ENCODE assay signal across 18 cellular contexts in the genomic region with DNA sequence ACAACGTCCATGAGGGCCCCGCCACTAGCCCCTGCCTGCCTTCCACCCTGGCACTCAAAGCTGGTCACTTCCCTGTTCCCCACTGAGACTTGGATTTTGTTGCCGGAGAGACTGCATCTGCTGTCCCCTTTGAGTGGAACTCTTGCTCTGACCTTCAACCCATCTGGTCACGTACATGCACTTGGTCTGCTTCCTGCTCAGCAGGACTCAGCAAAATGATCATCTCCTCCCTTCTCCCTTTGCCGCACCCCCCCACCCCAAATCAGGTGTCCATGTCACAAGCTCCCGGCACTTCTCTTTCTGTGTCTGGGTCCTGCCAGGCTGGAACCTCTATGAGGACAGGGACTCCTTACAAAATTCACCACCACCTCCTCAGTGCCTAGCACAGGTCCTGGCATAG.
DNase-seq lines count a peak whose midpoint lies in the region; ATAC-seq, FAIRE-seq and TF ChIP-seq lines count a peak whose summit lies in the region.
"Had no signal": no experiment of that assay in that cellular context is flagged by ENCODE, and none has a peak within 500 bp of the region (broad histone marks: within the 10 kb centered on the region; RNA-seq: fewer than 3 reads in every experiment).

No MANE protein-coding gene starts in this region.

- TF ChIP-seq CTCF in right lobe of liver (IDR thresholded peaks at IDR 0.05) (no peak), HepG2 (CRISPR knock-in tag; IDR thresholded peaks at IDR 0.05) (no peak), neural progenitor cell (IDR thresholded peaks at IDR 0.05) (no peak)

- H3K9me3 ChIP-seq in right lobe of liver (no peaks in the 10 kb centered on the region), HepG2 (ENCODE audit: low read length) (no peaks in the 10 kb centered on the region), neural progenitor cell (ENCODE audit: low read depth) (no peaks in the 10 kb centered on the region)
- H3K9me3 ChIP-seq: sigmoid colon had no signal

- H3K27me3 ChIP-seq in right lobe of liver: no peaks in the 10 kb centered on the region
- H3K27me3 ChIP-seq in HepG2 (ENCODE audit: control insufficient read depth in 1 of 2, insufficient read depth in 2 of 2, low read length in 2 of 2): peaks cover 0 to 12% of the 10 kb centered on the region in 2 experiments; a peak in 1 of 5 replicates
- no peaks in the 10 kb centered on the region for H3K27me3 ChIP-seq in neural progenitor cell
- H3K27me3 ChIP-seq: hepatocyte, sigmoid colon had no signal

- H3K36me3 Mint-ChIP-seq in activated T-helper 1 cell treated with anti-CD3 and anti-CD28 coated beads, Interleukin-12 subunit alpha, Interleukin-12 subunit beta, Interleukin-2, Interleukin-4 antibody, amounts not matched to agents 30 ng/mL and 10 ng/mL and 1 ng/mL, durations not matched to agents 14 hours and 24 hours and 36 hours (ENCODE audit: low read depth): peaks cover 41% of the 10 kb centered on the region
- H3K36me3 Mint-ChIP-seq in neural progenitor cell: peaks cover 10% of the 10 kb centered on the region
- H3K36me3 Mint-ChIP-seq in activated CD4-positive, alpha-beta T cell treated with anti-CD3 and anti-CD28 coated beads for 36 hours (ENCODE audit: low read depth): peaks cover 11% of the 10 kb centered on the region

- TF ChIP-seq EP300 in HepG2 (IDR thresholded peaks at IDR 0.05; ENCODE audit: low read depth in 2 of 2, low read length in 2 of 2) (no peak), HepG2 (CRISPR knock-in tag; IDR thresholded peaks at IDR 0.05; ENCODE audit: borderline replicate concordance) (no peak)

- POLR2A ChIA-PET in HepG2 (lab: Yijun Ruan, JAX): no interaction called here
- POLR2A ChIA-PET in activated CD4-positive, alpha-beta T cell treated with anti-CD3 and anti-CD28 coated beads for 36 hours (lab: Charles Lee): no interaction called here

- in situ Hi-C loops in HepG2 (cut with HindIII; ENCODE audit: extremely low pct_ligation_motif_present, low pct_unique_long_range_greater_than_20kb): no loop called here

- TF ChIP-seq POLR2A in right lobe of liver (IDR thresholded peaks at IDR 0.05): no peak
- no peak for TF ChIP-seq POLR2A in HepG2 (IDR thresholded peaks at IDR 0.05; ENCODE audit: insufficient read depth in 1 of 2, low read depth in 2 of 2, low read length in 2 of 2)

- DNase-seq in right lobe of liver (no peak), HepG2 (ENCODE audit: low spot score) (no peak), left lobe of liver (ENCODE audit: low spot score) (no peak), KG1 (lab: John Stamatoyannopoulos, UW) (no peak), neural progenitor cell (ENCODE audit: low spot score) (no peak)
- DNase-seq in activated T-helper 1 cell treated with anti-CD3 and anti-CD28 coated beads, Interleukin-12 subunit alpha, Interleukin-12 subunit beta, Interleukin-2, Interleukin-4 antibody, amounts not matched to agents 30 ng/mL and 10 ng/mL and 1 ng/mL, durations not matched to agents 14 hours and 24 hours and 36 hours (ENCODE audit: low spot score): no peak
- no peak for DNase-seq in activated CD4-positive, alpha-beta T cell treated with anti-CD3 and anti-CD28 coated beads for 36 hours
- DNase-seq: activated CD4-positive, alpha-beta T cell treated with anti-CD3 and anti-CD28 coated beads for 48 hours; activated T-cell treated with anti-CD3 and anti-CD28 coated beads, Interleukin-2, amount 50 U/mL, for 48 hours; central memory CD4-positive, alpha-beta T cell; NCI-H1930; SIG-M5; sigmoid colon; substantia nigra had no signal

- H3K27me3 Mint-ChIP-seq in activated T-helper 1 cell treated with anti-CD3 and anti-CD28 coated beads, Interleukin-12 subunit alpha, Interleukin-12 subunit beta, Interleukin-2, Interleukin-4 antibody, amounts not matched to agents 30 ng/mL and 10 ng/mL and 1 ng/mL, durations not matched to agents 14 hours and 24 hours and 36 hours (ENCODE audit: insufficient read depth): no peaks in the 10 kb centered on the region
- no peaks in the 10 kb centered on the region for H3K27me3 Mint-ChIP-seq in neural progenitor cell (ENCODE audit: insufficient read depth, low read depth)
- H3K27me3 Mint-ChIP-seq in activated CD4-positive, alpha-beta T cell treated with anti-CD3 and anti-CD28 coated beads for 36 hours: no peaks in the 10 kb centered on the region

- no peak overlapping the region for H3K9ac ChIP-seq in HepG2 (ENCODE audit: insufficient read depth, low read depth, low read length)
- H3K9ac ChIP-seq in neural progenitor cell: no peak overlapping the region

- CTCF ChIA-PET in HepG2 (lab: Yijun Ruan, JAX; ENCODE audit: low intra/inter-chr PET ratio, low total read pairs): no interaction called here
- CTCF ChIA-PET in activated CD4-positive, alpha-beta T cell treated with anti-CD3 and anti-CD28 coated beads for 36 hours (lab: Charles Lee): no interaction called here

- FAIRE-seq in HepG2 (lab: Jason Lieb, UNC): no peak
- FAIRE-seq: D721Med, keratinocyte had no signal

- intact Hi-C loops in right lobe of liver (cut with DNase I): no loop called here
- intact Hi-C loops in HepG2 (cut with micrococcal nuclease; ENCODE audit: unreplicated experiment): no loop called here
- intact Hi-C loops in activated T-helper 1 cell treated with anti-CD3 and anti-CD28 coated beads, Interleukin-12 subunit alpha, Interleukin-12 subunit beta, Interleukin-2, Interleukin-4 antibody, amounts not matched to agents 30 ng/mL and 10 ng/mL and 1 ng/mL, durations not matched to agents 14 hours and 24 hours and 36 hours (cut with micrococcal nuclease): loop anchor here (2.0 kb wide), 1 partner anchor 33 kb away; no protein-coding TSS in a partner anchor
- intact Hi-C loops in activated CD4-positive, alpha-beta T cell treated with anti-CD3 and anti-CD28 coated beads for 36 hours (cut with DNase I, micrococcal nuclease): no loop called here

- no peak overlapping the region for H3K4me3 Mint-ChIP-seq in activated T-helper 1 cell treated with anti-CD3 and anti-CD28 coated beads, Interleukin-12 subunit alpha, Interleukin-12 subunit beta, Interleukin-2, Interleukin-4 antibody, amounts not matched to agents 30 ng/mL and 10 ng/mL and 1 ng/mL, durations not matched to agents 14 hours and 24 hours and 36 hours
- no peak overlapping the region for H3K4me3 Mint-ChIP-seq in neural progenitor cell
- no peak overlapping the region for H3K4me3 Mint-ChIP-seq in activated CD4-positive, alpha-beta T cell treated with anti-CD3 and anti-CD28 coated beads for 36 hours

- no peak overlapping the region for H3K4me3 ChIP-seq in right lobe of liver
- H3K4me3 ChIP-seq in HepG2 (replicated peaks in 1 of 3; ENCODE audit: insufficient read depth in 1 of 3, low read depth in 2 of 3, low read length in 3 of 3): no peak overlapping the region
- H3K4me3 ChIP-seq in neural progenitor cell: no peak overlapping the region
- H3K4me3 ChIP-seq: hepatocyte, sigmoid colon had no signal

- H3K79me2 ChIP-seq in HepG2 (ENCODE audit: insufficient read depth, low read length) (no peaks in the 10 kb centered on the region), neural progenitor cell (ENCODE audit: low read depth) (no peaks in the 10 kb centered on the region)
- H3K79me2 ChIP-seq: hepatocyte had no signal

- H3F3A ChIP-seq in neural progenitor cell (ENCODE audit: low read depth): no peaks in the 10 kb centered on the region

- H3K4me1 ChIP-seq in right lobe of liver: no peaks in the 10 kb centered on the region
- H3K4me1 ChIP-seq in HepG2 (ENCODE audit: insufficient read depth, low read length): no peaks in the 10 kb centered on the region
- H3K4me1 ChIP-seq in neural progenitor cell: peaks cover 7% of the 10 kb centered on the region

- H3K9me3 Mint-ChIP-seq in activated T-helper 1 cell treated with anti-CD3 and anti-CD28 coated beads, Interleukin-12 subunit alpha, Interleukin-12 subunit beta, Interleukin-2, Interleukin-4 antibody, amounts not matched to agents 30 ng/mL and 10 ng/mL and 1 ng/mL, durations not matched to agents 14 hours and 24 hours and 36 hours: peaks cover 18% of the 10 kb centered on the region
- peaks cover 15% of the 10 kb centered on the region for H3K9me3 Mint-ChIP-seq in neural progenitor cell
- peaks cover 5% of the 10 kb centered on the region for H3K9me3 Mint-ChIP-seq in activated CD4-positive, alpha-beta T cell treated with anti-CD3 and anti-CD28 coated beads for 36 hours (ENCODE audit: low read depth)

- TF ChIP-seq RAD21 in HepG2 (CRISPR knock-in tag; IDR thresholded peaks at IDR 0.05): no peak

- 41% methylated on average over 5 of the region's 6 CpGs for WGBS in right lobe of liver (ENCODE audit: insufficient coverage, low coverage, low lambda C conversion rate, missing lambda C conversion rate)
- WGBS in HepG2 (ENCODE audit: low lambda C conversion rate): 21% methylated on average over 5 of the region's 6 CpGs

- H3K27ac ChIP-seq in right lobe of liver (peak overlapping the region in 1 of 3 donors; percentile 18), HepG2 (ENCODE audit: extremely low read length, insufficient read depth, low read length) (no peak overlapping the region), neural progenitor cell (no peak overlapping the region)
- H3K27ac ChIP-seq: hepatocyte, sigmoid colon had no signal

- H3K27ac Mint-ChIP-seq in activated T-helper 1 cell treated with anti-CD3 and anti-CD28 coated beads, Interleukin-12 subunit alpha, Interleukin-12 subunit beta, Interleukin-2, Interleukin-4 antibody, amounts not matched to agents 30 ng/mL and 10 ng/mL and 1 ng/mL, durations not matched to agents 14 hours and 24 hours and 36 hours: peak overlapping the region; percentile 42
- H3K27ac Mint-ChIP-seq in neural progenitor cell: no peak overlapping the region
- no peak overlapping the region for H3K27ac Mint-ChIP-seq in activated CD4-positive, alpha-beta T cell treated with anti-CD3 and anti-CD28 coated beads for 36 hours

- H3K4me1 Mint-ChIP-seq in activated T-helper 1 cell treated with anti-CD3 and anti-CD28 coated beads, Interleukin-12 subunit alpha, Interleukin-12 subunit beta, Interleukin-2, Interleukin-4 antibody, amounts not matched to agents 30 ng/mL and 10 ng/mL and 1 ng/mL, durations not matched to agents 14 hours and 24 hours and 36 hours (ENCODE audit: low read depth): peaks cover 56% of the 10 kb centered on the region
- H3K4me1 Mint-ChIP-seq in neural progenitor cell: peaks cover 32% of the 10 kb centered on the region
- H3K4me1 Mint-ChIP-seq in activated CD4-positive, alpha-beta T cell treated with anti-CD3 and anti-CD28 coated beads for 36 hours: peaks cover 31% of the 10 kb centered on the region

- ATAC-seq in right lobe of liver (peak; percentile 12 to 59 (median 49)), HepG2 (no peak), left lobe of liver (peak; percentile 34)
- ATAC-seq in activated CD4-positive, CD25-positive, alpha-beta regulatory T cell treated with anti-CD3 and anti-CD28 coated beads, Interleukin-2, amount 50 U/mL, for 24 hours: no peak
- no peak for ATAC-seq in activated CD4-positive, alpha-beta T cell treated with anti-CD3 and anti-CD28 coated beads for 36 hours

- no peaks in the 10 kb centered on the region for H4K20me1 ChIP-seq in HepG2 (ENCODE audit: insufficient read depth, low read length)
- H4K20me1 ChIP-seq in neural progenitor cell (ENCODE audit: low read depth): no peaks in the 10 kb centered on the region

- H3K4me2 ChIP-seq in HepG2 (ENCODE audit: low read depth, low read length): no peak overlapping the region
- no peak overlapping the region for H3K4me2 ChIP-seq in neural progenitor cell
- H3K4me2 ChIP-seq: hepatocyte had no signal

- BruUV-seq in HepG2 (replicated peaks; lab: Mats Ljungman, UMichigan): no TSS peak

- no peak overlapping the region for H2AFZ ChIP-seq in HepG2 (ENCODE audit: low read length)
- no peak overlapping the region for H2AFZ ChIP-seq in neural progenitor cell (replicated peaks)
- H2AFZ ChIP-seq: hepatocyte had no signal

- no peaks in the 10 kb centered on the region for H3K36me3 ChIP-seq in right lobe of liver
- H3K36me3 ChIP-seq in HepG2 (replicated peaks in 1 of 2; ENCODE audit: control insufficient read depth in 1 of 2, insufficient read depth in 2 of 2, low read length in 2 of 2): no peaks in the 10 kb centered on the region
- H3K36me3 ChIP-seq in neural progenitor cell: no peaks in the 10 kb centered on the region
- H3K36me3 ChIP-seq: sigmoid colon had no signal

Comparison
In these comparisons a context has a peak if more than half of its experiments do, and no peak if none do; other contexts are left out.
1. ATAC-seq: peak in right lobe of liver (4 of 4) and left lobe of liver (single experiment); none in HepG2 (single experiment), activated CD4-positive, CD25-positive, alpha-beta regulatory T cell treated with anti-CD3 and anti-CD28 coated beads, Interleukin-2, amount 50 U/mL, for 24 hours (0 of 2) and activated CD4-positive, alpha-beta T cell treated with anti-CD3 and anti-CD28 coated beads for 36 hours (single experiment).